ENCODE assay signal across 14 cellular contexts in the genomic region with DNA sequence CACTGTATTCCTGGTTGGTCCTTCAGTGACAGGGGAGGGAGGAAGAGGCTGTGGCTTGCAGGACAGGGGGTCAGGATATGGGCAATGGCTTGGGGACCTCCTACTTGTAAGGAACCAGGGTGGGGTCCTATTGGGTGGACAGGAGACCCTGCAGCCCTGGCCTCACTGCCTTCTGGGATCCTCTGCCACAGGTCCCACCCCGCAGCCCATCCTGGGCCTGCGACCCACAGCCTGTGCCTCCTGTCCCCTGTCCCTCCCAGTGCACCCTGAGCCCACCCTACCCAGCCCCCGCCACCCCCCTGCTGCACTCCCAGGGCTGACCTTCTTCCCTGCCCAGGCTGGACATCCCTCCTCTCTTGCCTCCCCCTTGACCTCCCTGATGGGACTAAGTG. TPM values are rescaled to one million over a fixed set of nuclear protein-coding genes. Genes with fewer than 3 reads are reported as not detected.
A peak's percentile ranks its signal among the peaks of the same experiment; 100 is the strongest.
DNase-seq lines count a peak whose midpoint lies in the region; ATAC-seq and TF ChIP-seq lines count a peak whose summit lies in the region.
"Had no signal": no experiment of that assay in that cellular context is flagged by ENCODE, and none has a peak within 500 bp of the region (broad histone marks: within the 10 kb centered on the region; RNA-seq: fewer than 3 reads in every experiment).

No MANE protein-coding gene starts in this region.

- H4K20me1 ChIP-seq in PC-3 (ENCODE audit: low read length) = no peaks in the 10 kb centered on the region

- H3K9ac ChIP-seq in PC-3 (ENCODE audit: low read length) = peak overlapping the region; percentile 38; the same call in 1 of the 2 replicates

- H3K4me3 Mint-ChIP-seq in natural killer cell treated with Interleukin-12 subunit alpha and Interleukin-12 subunit beta and Interleukin-15 and Interleukin-18, amount 100 ng/mL, for 72 hours = no peak overlapping the region
- H3K4me3 Mint-ChIP-seq in natural killer cell = no peak overlapping the region
- H3K4me3 Mint-ChIP-seq in CD14-positive monocyte = no peak overlapping the region
- no peak overlapping the region for H3K4me3 Mint-ChIP-seq in glutamatergic neuron (ENCODE audit: unreplicated experiment)
- H3K4me3 Mint-ChIP-seq: activated T-helper 17 cell treated with anti-CD3 and anti-CD28 coated beads, Interleukin-2, amount 50 U/mL, for 72 hours; stimulated activated naive CD8-positive, alpha-beta T cell treated with anti-CD3 and anti-CD28 coated beads, Interleukin-15, Interleukin-2, amounts not matched to agents 100 ng/mL and 50 ng/mL, for 24 hours had no signal

- no TSS peak for BruUV-seq in PC-3 (replicated peaks; lab: Mats Ljungman, UMichigan)

- H3K4me1 ChIP-seq in PC-3 (ENCODE audit: insufficient read depth, low read length) (no peaks in the 10 kb centered on the region), lower lobe of right lung (peaks cover 9% of the 10 kb centered on the region), aorta (ENCODE audit: control insufficient read depth in 1 of 2, insufficient read depth in 2 of 2, low read length in 2 of 2) (no peaks in the 10 kb centered on the region), adrenal gland (replicated peaks in 1 of 2) (peaks cover 8 to 11% of the 10 kb centered on the region in 2 donors)

- H3K9me2 ChIP-seq in PC-3 (replicated peaks; ENCODE audit: low read length) = no peaks in the 10 kb centered on the region

- peak overlapping the region; percentile 74 for H2AFZ ChIP-seq in PC-3 (ENCODE audit: low read length)

- H3K9me3 ChIP-seq in PC-3 (ENCODE audit: low read length) = no peaks in the 10 kb centered on the region
- no peaks in the 10 kb centered on the region for H3K9me3 ChIP-seq in lower lobe of right lung
- H3K9me3 ChIP-seq in aorta (ENCODE audit: control insufficient read depth, low read length) = no peaks in the 10 kb centered on the region
- H3K9me3 ChIP-seq in adrenal gland (replicated peaks in 1 of 3) = no peaks in the 10 kb centered on the region
- H3K9me3 ChIP-seq: ovary, uterus had no signal

- H3K9me3 Mint-ChIP-seq in natural killer cell treated with Interleukin-12 subunit alpha and Interleukin-12 subunit beta and Interleukin-15 and Interleukin-18, amount 100 ng/mL, for 72 hours = no peaks in the 10 kb centered on the region
- no peaks in the 10 kb centered on the region for H3K9me3 Mint-ChIP-seq in natural killer cell
- H3K9me3 Mint-ChIP-seq in CD14-positive monocyte = peaks cover 0 to 2% (median 0%) of the 10 kb centered on the region in 7 donors
- H3K9me3 Mint-ChIP-seq in glutamatergic neuron (ENCODE audit: unreplicated experiment) = peaks cover 1% of the 10 kb centered on the region
- H3K9me3 Mint-ChIP-seq: activated T-helper 17 cell treated with anti-CD3 and anti-CD28 coated beads, Interleukin-2, amount 50 U/mL, for 72 hours; stimulated activated naive CD8-positive, alpha-beta T cell treated with anti-CD3 and anti-CD28 coated beads, Interleukin-15, Interleukin-2, amounts not matched to agents 100 ng/mL and 50 ng/mL, for 24 hours had no signal

- POLR2A ChIA-PET in PC-3 (lab: Charles Lee; ENCODE audit: unreplicated experiment) = interaction anchor here (0.6 kb wide), 1 partner anchor 66 kb away, joined by 3 read pairs; no protein-coding TSS in a partner anchor

- H3K4me3 ChIP-seq in PC-3 (ENCODE audit: low read length) (peak overlapping the region; percentile 40), lower lobe of right lung (no peak overlapping the region), aorta (ENCODE audit: low read length in 2 of 2) (no peak overlapping the region), adrenal gland (no peak overlapping the region)

- no peaks in the 10 kb centered on the region for H3F3A ChIP-seq in PC-3 (ENCODE audit: low read length, unreplicated experiment)

- intact Hi-C loops in natural killer cell (cut with micrococcal nuclease) = loop anchor here (1.0 to 5.0 kb wide), 3 partner anchors 170 to 585 kb away; no protein-coding TSS in a partner anchor
- intact Hi-C loops in PC-3 (cut with micrococcal nuclease) = loop anchor here (1.0 to 2.0 kb wide), 3 partner anchors 127 to 585 kb away; no protein-coding TSS in a partner anchor
- intact Hi-C loops in lower lobe of right lung (cut with DNase I) = no loop called here
- intact Hi-C loops in aorta (cut with DNase I) = loop anchor here (1.0 to 10.0 kb wide), 6 partner anchors 127 to 585 kb away; a partner anchor contains a TSS
- intact Hi-C loops in CD14-positive monocyte (cut with micrococcal nuclease) = loop anchor here (1.0 to 5.0 kb wide), 5 partner anchors 30 to 169 kb away; no protein-coding TSS in a partner anchor
- intact Hi-C loops in adrenal gland (cut with DNase I) = loop anchor here (2.0 to 10.0 kb wide), 6 partner anchors 83 to 587 kb away; no protein-coding TSS in a partner anchor

- ATAC-seq in natural killer cell treated with Interleukin-12 subunit alpha and Interleukin-12 subunit beta and Interleukin-15 and Interleukin-18, amount 100 ng/mL, for 72 hours = peak in 1 of 2 donors; percentile 7
- ATAC-seq in natural killer cell = no peak
- no peak for ATAC-seq in PC-3
- peak; percentile 5 to 16 for ATAC-seq in lower lobe of right lung
- ATAC-seq in aorta (ENCODE audit: low FRiP score) = peak; percentile 9

- no peaks in the 10 kb centered on the region for H3K36me3 Mint-ChIP-seq in natural killer cell treated with Interleukin-12 subunit alpha and Interleukin-12 subunit beta and Interleukin-15 and Interleukin-18, amount 100 ng/mL, for 72 hours
- no peaks in the 10 kb centered on the region for H3K36me3 Mint-ChIP-seq in natural killer cell
- no peaks in the 10 kb centered on the region for H3K36me3 Mint-ChIP-seq in CD14-positive monocyte
- no peaks in the 10 kb centered on the region for H3K36me3 Mint-ChIP-seq in glutamatergic neuron (ENCODE audit: unreplicated experiment)

- CTCF ChIA-PET in PC-3 (lab: Charles Lee) = no interaction called here

- TF ChIP-seq POLR2A in adrenal gland (IDR thresholded peaks at IDR 0.05) = no peak

- peak overlapping the region; percentile 77 for H3K4me2 ChIP-seq in PC-3 (ENCODE audit: low read length)

- TF ChIP-seq CTCF in natural killer cell (IDR thresholded peaks at IDR 0.05) = no peak
- TF ChIP-seq CTCF in PC-3 (conservative IDR thresholded peaks at IDR 0.05; ENCODE audit: low read depth, low read length) = no peak
- TF ChIP-seq CTCF in lower lobe of right lung (IDR thresholded peaks at IDR 0.05) = no peak
- no peak for TF ChIP-seq CTCF in CD14-positive monocyte (IDR thresholded peaks at IDR 0.05)
- TF ChIP-seq CTCF in adrenal gland (IDR thresholded peaks at IDR 0.05) = no peak
- TF ChIP-seq CTCF in glutamatergic neuron (IDR thresholded peaks at IDR 0.05; ENCODE audit: partially characterized antibody, unreplicated experiment) = no peak

- H3K4me1 Mint-ChIP-seq in natural killer cell treated with Interleukin-12 subunit alpha and Interleukin-12 subunit beta and Interleukin-15 and Interleukin-18, amount 100 ng/mL, for 72 hours (ENCODE audit: low read depth in 2 of 2) = peaks cover 0 to 2% of the 10 kb centered on the region in 2 donors
- H3K4me1 Mint-ChIP-seq in natural killer cell (peaks cover 0 to 4% of the 10 kb centered on the region in 2 donors), CD14-positive monocyte (peaks cover 23% of the 10 kb centered on the region), glutamatergic neuron (ENCODE audit: low read depth, unreplicated experiment) (peaks cover 1% of the 10 kb centered on the region)
- H3K4me1 Mint-ChIP-seq: activated T-helper 17 cell treated with anti-CD3 and anti-CD28 coated beads, Interleukin-2, amount 50 U/mL, for 72 hours had no signal

- peak; percentile 50 for DNase-seq in natural killer cell treated with Interleukin-12 subunit alpha and Interleukin-12 subunit beta and Interleukin-15 and Interleukin-18, amount 100 ng/mL, for 72 hours (ENCODE audit: low spot score)
- DNase-seq in natural killer cell (no peak), PC-3 (no peak), lower lobe of right lung (no peak), aorta (no peak), CD14-positive monocyte (ENCODE audit: low spot score) (no peak), adrenal gland (no peak), glutamatergic neuron (no peak)

- H3K27ac Mint-ChIP-seq in natural killer cell treated with Interleukin-12 subunit alpha and Interleukin-12 subunit beta and Interleukin-15 and Interleukin-18, amount 100 ng/mL, for 72 hours = no peak overlapping the region
- H3K27ac Mint-ChIP-seq in natural killer cell (no peak overlapping the region), CD14-positive monocyte (peak overlapping the region in 2 of 7 donors; percentile 58 to 62), glutamatergic neuron (ENCODE audit: unreplicated experiment) (no peak overlapping the region)
- H3K27ac Mint-ChIP-seq: activated T-helper 17 cell treated with anti-CD3 and anti-CD28 coated beads, Interleukin-2, amount 50 U/mL, for 72 hours; stimulated activated naive CD8-positive, alpha-beta T cell treated with anti-CD3 and anti-CD28 coated beads, Interleukin-15, Interleukin-2, amounts not matched to agents 100 ng/mL and 50 ng/mL, for 24 hours had no signal

- H3K36me3 ChIP-seq in PC-3 (ENCODE audit: low read depth, low read length) (no peaks in the 10 kb centered on the region), lower lobe of right lung (no peaks in the 10 kb centered on the region), aorta (ENCODE audit: control insufficient read depth in 1 of 2, insufficient read depth in 2 of 2, low read length in 1 of 2) (no peaks in the 10 kb centered on the region), adrenal gland (replicated peaks in 1 of 2) (no peaks in the 10 kb centered on the region)
- H3K36me3 ChIP-seq: ovary, uterus had no signal

- H3K27ac ChIP-seq in PC-3 (ENCODE audit: low read length) = no peak overlapping the region
- no peak overlapping the region for H3K27ac ChIP-seq in lower lobe of right lung
- no peak overlapping the region for H3K27ac ChIP-seq in aorta (ENCODE audit: low read depth in 1 of 2, low read length in 2 of 2)
- H3K27ac ChIP-seq in adrenal gland = peak overlapping the region in 1 of 5 donors; percentile 42
- H3K27ac ChIP-seq: ovary had no signal

- WGBS in aorta, 2 donors = 65 to 86% methylated on average over 3 of the region's 3 CpGs
- WGBS in adrenal gland, 4 donors = 43 to 72% (median 63%) methylated on average over 2 to 3 of the region's 3 CpGs; no CpG with 5 or more reads in 1 of the 4 donors

- no peaks in the 10 kb centered on the region for H3K79me2 ChIP-seq in PC-3 (ENCODE audit: low read length)

- peaks cover 4 to 7% of the 10 kb centered on the region in 2 donors for H3K27me3 Mint-ChIP-seq in natural killer cell treated with Interleukin-12 subunit alpha and Interleukin-12 subunit beta and Interleukin-15 and Interleukin-18, amount 100 ng/mL, for 72 hours
- H3K27me3 Mint-ChIP-seq in natural killer cell (ENCODE audit: low read depth in 2 of 2) (peaks cover 6 to 14% of the 10 kb centered on the region in 2 donors), CD14-positive monocyte (ENCODE audit: low read depth in 3 of 3) (peaks cover 0 to 7% (median 2%) of the 10 kb centered on the region in 3 donors), glutamatergic neuron (ENCODE audit: unreplicated experiment) (peaks cover 4% of the 10 kb centered on the region)

- H3K27me3 ChIP-seq in PC-3 (ENCODE audit: low read length) = no peaks in the 10 kb centered on the region
- peaks cover 5% of the 10 kb centered on the region for H3K27me3 ChIP-seq in lower lobe of right lung (ENCODE audit: low read depth)
- H3K27me3 ChIP-seq in aorta (ENCODE audit: control insufficient read depth in 1 of 2, insufficient read depth in 2 of 2, low read length in 1 of 2) = no peaks in the 10 kb centered on the region
- H3K27me3 ChIP-seq in adrenal gland = no peaks in the 10 kb centered on the region
- H3K27me3 ChIP-seq: ovary, uterus had no signal

RNA-seq across cellular contexts. Expression of a gene that starts 58.7 kb away (rescaled TPM):
- not detected for total RNA-seq in natural killer cell treated with Interleukin-12 subunit alpha and Interleukin-12 subunit beta and Interleukin-15 and Interleukin-18, amount 100 ng/mL, for 72 hours
- total RNA-seq in natural killer cell = not detected
- total RNA-seq in PC-3 (2014; rRNA removed) = 0.69 TPM in 1 of 2 replicates, not detected in the other
- total RNA-seq in lower lobe of right lung = not detected
- total RNA-seq in aorta = not detected
- not detected for polyA plus RNA-seq in aorta
- not detected for polyA plus RNA-seq in CD14-positive monocyte
- total RNA-seq in adrenal gland = not detected
- polyA plus RNA-seq in adrenal gland = not detected
- not detected for total RNA-seq in glutamatergic neuron (ENCODE audit: unreplicated experiment)
- total RNA-seq: activated T-helper 17 cell treated with anti-CD3 and anti-CD28 coated beads, Interleukin-2, amount 50 U/mL, for 72 hours; ovary; SK-MEL-5; uterus had no signal
- polyA plus RNA-seq: AG04450, ovary had no signal

Comparison
In these comparisons a context has a peak if more than half of its experiments do, and no peak if none do; other contexts are left out.
1. ATAC-seq: peak in lower lobe of right lung (2 of 2) and aorta (single experiment); none in natural killer cell (0 of 3) and PC-3 (single experiment).